In genomic region chr19:5339950-5340636, GRCh38 we compare ENCODE assay signal across 1 cellular context.
TF ChIP-seq lines count a peak whose summit lies in the region.

No MANE protein-coding gene starts in this region.

TF ChIP-seq in GM23338, 12 proteins besides CTCF, POLR2A, EP300 and RAD21 (continued from another document):
- TF ChIP-seq, protein P1, sequence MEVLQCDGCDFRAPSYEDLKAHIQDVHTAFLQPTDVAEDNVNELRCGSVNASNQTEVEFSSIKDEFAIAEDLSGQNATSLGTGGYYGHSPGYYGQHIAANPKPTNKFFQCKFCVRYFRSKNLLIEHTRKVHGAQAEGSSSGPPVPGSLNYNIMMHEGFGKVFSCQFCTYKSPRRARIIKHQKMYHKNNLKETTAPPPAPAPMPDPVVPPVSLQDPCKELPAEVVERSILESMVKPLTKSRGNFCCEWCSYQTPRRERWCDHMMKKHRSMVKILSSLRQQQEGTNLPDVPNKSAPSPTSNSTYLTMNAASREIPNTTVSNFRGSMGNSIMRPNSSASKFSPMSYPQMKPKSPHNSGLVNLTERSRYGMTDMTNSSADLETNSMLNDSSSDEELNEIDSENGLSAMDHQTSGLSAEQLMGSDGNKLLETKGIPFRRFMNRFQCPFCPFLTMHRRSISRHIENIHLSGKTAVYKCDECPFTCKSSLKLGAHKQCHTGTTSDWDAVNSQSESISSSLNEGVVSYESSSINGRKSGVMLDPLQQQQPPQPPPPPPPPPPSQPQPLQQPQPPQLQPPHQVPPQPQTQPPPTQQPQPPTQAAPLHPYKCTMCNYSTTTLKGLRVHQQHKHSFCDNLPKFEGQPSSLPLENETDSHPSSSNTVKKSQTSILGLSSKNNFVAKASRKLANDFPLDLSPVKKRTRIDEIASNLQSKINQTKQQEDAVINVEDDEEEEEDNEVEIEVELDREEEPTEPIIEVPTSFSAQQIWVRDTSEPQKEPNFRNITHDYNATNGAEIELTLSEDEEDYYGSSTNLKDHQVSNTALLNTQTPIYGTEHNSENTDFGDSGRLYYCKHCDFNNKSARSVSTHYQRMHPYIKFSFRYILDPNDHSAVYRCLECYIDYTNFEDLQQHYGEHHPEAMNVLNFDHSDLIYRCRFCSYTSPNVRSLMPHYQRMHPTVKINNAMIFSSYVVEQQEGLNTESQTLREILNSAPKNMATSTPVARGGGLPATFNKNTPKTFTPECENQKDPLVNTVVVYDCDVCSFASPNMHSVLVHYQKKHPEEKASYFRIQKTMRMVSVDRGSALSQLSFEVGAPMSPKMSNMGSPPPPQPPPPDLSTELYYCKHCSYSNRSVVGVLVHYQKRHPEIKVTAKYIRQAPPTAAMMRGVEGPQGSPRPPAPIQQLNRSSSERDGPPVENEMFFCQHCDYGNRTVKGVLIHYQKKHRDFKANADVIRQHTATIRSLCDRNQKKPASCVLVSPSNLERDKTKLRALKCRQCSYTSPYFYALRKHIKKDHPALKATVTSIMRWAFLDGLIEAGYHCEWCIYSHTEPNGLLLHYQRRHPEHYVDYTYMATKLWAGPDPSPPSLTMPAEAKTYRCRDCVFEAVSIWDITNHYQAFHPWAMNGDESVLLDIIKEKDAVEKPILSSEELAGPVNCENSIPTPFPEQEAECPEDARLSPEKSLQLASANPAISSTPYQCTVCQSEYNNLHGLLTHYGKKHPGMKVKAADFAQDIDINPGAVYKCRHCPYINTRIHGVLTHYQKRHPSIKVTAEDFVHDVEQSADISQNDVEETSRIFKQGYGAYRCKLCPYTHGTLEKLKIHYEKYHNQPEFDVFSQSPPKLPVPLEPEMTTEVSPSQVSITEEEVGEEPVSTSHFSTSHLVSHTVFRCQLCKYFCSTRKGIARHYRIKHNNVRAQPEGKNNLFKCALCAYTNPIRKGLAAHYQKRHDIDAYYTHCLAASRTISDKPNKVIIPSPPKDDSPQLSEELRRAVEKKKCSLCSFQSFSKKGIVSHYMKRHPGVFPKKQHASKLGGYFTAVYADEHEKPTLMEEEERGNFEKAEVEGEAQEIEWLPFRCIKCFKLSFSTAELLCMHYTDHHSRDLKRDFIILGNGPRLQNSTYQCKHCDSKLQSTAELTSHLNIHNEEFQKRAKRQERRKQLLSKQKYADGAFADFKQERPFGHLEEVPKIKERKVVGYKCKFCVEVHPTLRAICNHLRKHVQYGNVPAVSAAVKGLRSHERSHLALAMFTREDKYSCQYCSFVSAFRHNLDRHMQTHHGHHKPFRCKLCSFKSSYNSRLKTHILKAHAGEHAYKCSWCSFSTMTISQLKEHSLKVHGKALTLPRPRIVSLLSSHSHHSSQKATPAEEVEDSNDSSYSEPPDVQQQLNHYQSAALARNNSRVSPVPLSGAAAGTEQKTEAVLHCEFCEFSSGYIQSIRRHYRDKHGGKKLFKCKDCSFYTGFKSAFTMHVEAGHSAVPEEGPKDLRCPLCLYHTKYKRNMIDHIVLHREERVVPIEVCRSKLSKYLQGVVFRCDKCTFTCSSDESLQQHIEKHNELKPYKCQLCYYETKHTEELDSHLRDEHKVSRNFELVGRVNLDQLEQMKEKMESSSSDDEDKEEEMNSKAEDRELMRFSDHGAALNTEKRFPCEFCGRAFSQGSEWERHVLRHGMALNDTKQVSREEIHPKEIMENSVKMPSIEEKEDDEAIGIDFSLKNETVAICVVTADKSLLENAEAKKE (CRISPR knock-in tag; IDR thresholded peaks at IDR 0.05), result no peak
TF ChIP-seq in GM23338: peak in this region for 0.
